8 cellular contexts compared by ENCODE assay signal in genomic region chr4:139555705-139556070, GRCh38. TPM values are rescaled to one million over a fixed set of nuclear protein-coding genes. Genes with fewer than 3 reads are reported as not detected.
A peak's percentile ranks its signal among the peaks of the same experiment; 100 is the strongest.
DNase-seq lines count a peak whose midpoint lies in the region; ATAC-seq, FAIRE-seq and TF ChIP-seq lines count a peak whose summit lies in the region.

No MANE protein-coding gene starts in this region.

- peaks cover 63 to 77% (median 71%) of the 10 kb centered on the region in 10 experiments for H3K4me1 ChIP-seq in BLaER1 treated with 17β-estradiol and CSF1 and Interleukin-3, amounts not matched to agents 10 nM and 100 nM
- H3K4me1 ChIP-seq in kidney (ENCODE audit: control insufficient read depth in 1 of 2, insufficient read depth in 1 of 2, low read depth in 1 of 2, low read length in 2 of 2) (peaks cover 8 to 13% of the 10 kb centered on the region in 2 donors), stomach (peaks cover 37 to 79% (median 62%) of the 10 kb centered on the region in 4 donors)

- 0 to 1% (median 0%) methylated on average over 16 to 49 of the region's 49 CpGs for WGBS in stomach, 5 donors

- DNase-seq in Jurkat, Clone E6-1 (ENCODE audit: low read depth, low spot score): no peak
- DNase-seq in brain microvascular endothelial cell (no peak), kidney (peak; percentile 86), stomach (peak; percentile 45), kidney glomerular epithelial cell (lab: John Stamatoyannopoulos, UW) (no peak), Ammon's horn (ENCODE audit: low spot score) (no peak)

- no peak for TF ChIP-seq CTCF in brain microvascular endothelial cell (IDR thresholded peaks at IDR 0.05; ENCODE audit: low read depth, low read length, missing control alignments)
- no peak for TF ChIP-seq CTCF in kidney (IDR thresholded peaks at IDR 0.05; ENCODE audit: borderline replicate concordance, extremely low read depth, insufficient read depth)
- peak in 1 of 7 experiments; percentile 1 for TF ChIP-seq CTCF in stomach (IDR thresholded peaks at IDR 0.05)

- H3K9me3 ChIP-seq in BLaER1 treated with 17β-estradiol and CSF1 and Interleukin-3, amounts not matched to agents 10 nM and 100 nM (replicated peaks in 1 of 11): no peaks in the 10 kb centered on the region
- H3K9me3 ChIP-seq in kidney (ENCODE audit: control insufficient read depth in 1 of 2, low read length in 2 of 2): no peaks in the 10 kb centered on the region
- no peaks in the 10 kb centered on the region for H3K9me3 ChIP-seq in stomach

- peaks cover 32 to 43% (median 41%) of the 10 kb centered on the region in 11 experiments for H4K20me1 ChIP-seq in BLaER1 treated with 17β-estradiol and CSF1 and Interleukin-3, amounts not matched to agents 10 nM and 100 nM

- H3K9ac ChIP-seq in BLaER1 treated with 17β-estradiol and CSF1 and Interleukin-3, amounts not matched to agents 10 nM and 100 nM: peak overlapping the region; percentile 97 to 100 (median 98)
- H3K9ac ChIP-seq in kidney (ENCODE audit: low read length in 2 of 2): peak overlapping the region; percentile 50 to 91

- intact Hi-C loops in kidney (cut with DNase I): no loop called here
- intact Hi-C loops in stomach (cut with DNase I; ENCODE audit: low total_unique reads): no loop called here

- in situ Hi-C loops in brain microvascular endothelial cell (cut with HindIII; ENCODE audit: low pct_ligation_motif_present, low sequenced_read_pairs): no loop called here

- H3K27ac ChIP-seq in BLaER1 treated with 17β-estradiol and CSF1 and Interleukin-3, amounts not matched to agents 10 nM and 100 nM: peak overlapping the region; percentile 96 to 100 (median 99)
- H3K27ac ChIP-seq in brain microvascular endothelial cell (peak overlapping the region; percentile 93), kidney (ENCODE audit: low read depth in 2 of 2, low read length in 2 of 2) (peak overlapping the region; percentile 93 to 97), stomach (peak overlapping the region; percentile 94 to 99 (median 98))

- H3K27me3 ChIP-seq in BLaER1 treated with 17β-estradiol and CSF1 and Interleukin-3, amounts not matched to agents 10 nM and 100 nM: peaks cover 0 to 31% (median 23%) of the 10 kb centered on the region in 11 experiments; a peak in 16 of 22 replicates
- no peaks in the 10 kb centered on the region for H3K27me3 ChIP-seq in brain microvascular endothelial cell (replicated peaks)
- H3K27me3 ChIP-seq in stomach: no peaks in the 10 kb centered on the region

- FAIRE-seq in kidney (lab: Jason Lieb, UNC): no peak

- peak overlapping the region; percentile 89 to 98 (median 94) for H3K4me2 ChIP-seq in BLaER1 treated with 17β-estradiol and CSF1 and Interleukin-3, amounts not matched to agents 10 nM and 100 nM

- H3K36me3 ChIP-seq in BLaER1 treated with 17β-estradiol and CSF1 and Interleukin-3, amounts not matched to agents 10 nM and 100 nM: peaks cover 0 to 17% (median 0%) of the 10 kb centered on the region in 11 experiments; a peak in 1 of 22 replicates
- H3K36me3 ChIP-seq in brain microvascular endothelial cell (replicated peaks) (no peaks in the 10 kb centered on the region), kidney (ENCODE audit: control insufficient read depth in 1 of 2, insufficient read depth in 2 of 2, low read length in 2 of 2) (no peaks in the 10 kb centered on the region), stomach (no peaks in the 10 kb centered on the region)

- H3K4me3 ChIP-seq in BLaER1 treated with 17β-estradiol and CSF1 and Interleukin-3, amounts not matched to agents 10 nM and 100 nM: peak overlapping the region; percentile 84 to 97 (median 92)
- H3K4me3 ChIP-seq in Jurkat, Clone E6-1 (ENCODE audit: low read length): peak overlapping the region; percentile 72
- peak overlapping the region; percentile 85 for H3K4me3 ChIP-seq in brain microvascular endothelial cell (ENCODE audit: low read depth, low read length)
- H3K4me3 ChIP-seq in kidney (ENCODE audit: low read length in 2 of 2): peak overlapping the region; percentile 83 to 87
- peak overlapping the region; percentile 78 to 94 (median 82) for H3K4me3 ChIP-seq in stomach

- no peak for TF ChIP-seq POLR2A in stomach (IDR thresholded peaks at IDR 0.05)

- no peak for TF ChIP-seq EP300 in stomach (IDR thresholded peaks at IDR 0.05)

- ATAC-seq in GM19455 (IDR thresholded peaks at IDR 0.05; ENCODE audit: unreplicated experiment): peak; percentile 34

RNA-seq across cellular contexts. Expression of gene SETD7, which starts 0.3 kb away (rescaled TPM):
- 14.5 TPM for polyA plus RNA-seq in Jurkat, Clone E6-1 (2012; ENCODE audit: insufficient read depth, insufficient read length)
- total RNA-seq in kidney: 29.1 TPM
- polyA plus RNA-seq in kidney (ENCODE audit: insufficient read depth, low read depth, low replicate concordance): 6.5 TPM
- 10 to 100 TPM; 12.7 to 96.9 (median 57.1) TPM for total RNA-seq in stomach
- 10 to 100 TPM in 2 of 3 donors, 1 to 10 TPM in 1; 9.7 to 22.8 (median 22.7) TPM for polyA plus RNA-seq in stomach

Comparison
In these comparisons a context has a peak if more than half of its experiments do, and no peak if none do; other contexts are left out.
1. DNase-seq: peak in kidney (single experiment) and stomach (single experiment); none in Jurkat, Clone E6-1 (single experiment), brain microvascular endothelial cell (single experiment), kidney glomerular epithelial cell (single experiment) and Ammon's horn (single experiment).
2. Peak in every context shown above with its lines, with median percentiles within 50 percentile points of each other: H3K27ac ChIP-seq and H3K4me3 ChIP-seq.